1 cellular context compared by ENCODE assay signal in the genomic region with DNA sequence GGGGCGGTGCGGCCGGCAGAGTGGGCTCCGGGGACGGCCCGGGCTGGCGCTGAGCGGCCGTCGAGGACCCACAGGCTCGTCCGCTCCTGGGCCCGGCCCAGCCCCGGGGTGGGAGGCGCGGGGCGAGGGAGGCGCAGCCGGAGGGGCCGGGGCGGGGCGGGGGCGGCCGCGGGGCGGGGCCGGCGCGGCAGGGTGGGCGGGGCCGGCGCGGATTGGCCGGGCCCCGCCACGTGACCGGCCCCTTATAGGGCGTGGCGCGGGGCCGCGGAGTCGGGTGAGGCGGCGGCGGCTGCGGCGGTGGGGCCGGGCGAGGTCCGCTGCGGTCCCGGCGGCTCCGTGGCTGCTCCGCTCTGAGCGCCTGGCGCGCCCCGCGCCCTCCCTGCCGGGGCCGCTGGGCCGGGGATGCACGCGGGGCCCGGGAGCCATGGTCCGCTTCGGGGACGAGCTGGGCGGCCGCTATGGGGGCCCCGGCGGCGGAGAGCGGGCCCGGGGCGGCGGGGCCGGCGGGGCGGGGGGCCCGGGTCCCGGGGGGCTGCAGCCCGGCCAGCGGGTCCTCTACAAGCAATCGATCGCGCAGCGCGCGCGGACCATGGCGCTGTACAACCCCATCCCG.
TF ChIP-seq lines count a peak whose summit lies in the region.

A gene (plus strand): TSS at position 273 of the 613 bp plus-strand sequence. CDS start 152 bp downstream, at position 425.

TF ChIP-seq in H1, 55 proteins besides CTCF, POLR2A, EP300 and RAD21:
- TF ChIP-seq, protein P1, sequence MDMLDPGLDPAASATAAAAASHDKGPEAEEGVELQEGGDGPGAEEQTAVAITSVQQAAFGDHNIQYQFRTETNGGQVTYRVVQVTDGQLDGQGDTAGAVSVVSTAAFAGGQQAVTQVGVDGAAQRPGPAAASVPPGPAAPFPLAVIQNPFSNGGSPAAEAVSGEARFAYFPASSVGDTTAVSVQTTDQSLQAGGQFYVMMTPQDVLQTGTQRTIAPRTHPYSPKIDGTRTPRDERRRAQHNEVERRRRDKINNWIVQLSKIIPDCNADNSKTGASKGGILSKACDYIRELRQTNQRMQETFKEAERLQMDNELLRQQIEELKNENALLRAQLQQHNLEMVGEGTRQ (IDR thresholded peaks at IDR 0.05; ENCODE audit: low read length): peak; percentile 50
TF ChIP-seq in H1: peak in this region for 1; not testable (repeated sequence) for 54.
